In genomic region chr11:68930991-68931855, GRCh38 we compare ENCODE assay signal across 21 cellular contexts. TPM values are rescaled to one million over a fixed set of nuclear protein-coding genes. Genes with fewer than 3 reads are reported as not detected.
DNase-seq lines count a peak whose midpoint lies in the region; ATAC-seq and TF ChIP-seq lines count a peak whose summit lies in the region.
"Had no signal": no experiment of that assay in that cellular context is flagged by ENCODE, and none has a peak within 500 bp of the region (broad histone marks: within the 10 kb centered on the region; RNA-seq: fewer than 3 reads in every experiment).

No MANE protein-coding gene starts in this region.

- no peak for TF ChIP-seq POLR2A in esophagus muscularis mucosa (IDR thresholded peaks at IDR 0.05; ENCODE audit: low read depth)

- H3K9me3 ChIP-seq in mammary epithelial cell (replicated peaks; ENCODE audit: insufficient read depth, low read length) = no peaks in the 10 kb centered on the region
- no peaks in the 10 kb centered on the region for H3K9me3 ChIP-seq in T-helper 17 cell (ENCODE audit: control insufficient read depth, low read length, poor library complexity, severe bottlenecking)
- H3K9me3 ChIP-seq in esophagus muscularis mucosa = peaks cover 0 to 3% (median 1%) of the 10 kb centered on the region in 4 donors

- H3K79me2 ChIP-seq in mammary epithelial cell (ENCODE audit: insufficient read depth, low read length) = no peaks in the 10 kb centered on the region

- H3K27ac ChIP-seq in mammary epithelial cell (ENCODE audit: insufficient read depth, low read depth, low read length) (no peak overlapping the region), esophagus muscularis mucosa (replicated peaks in 1 of 4) (peak overlapping the region; percentile 83 to 94 (median 93))
- H3K27ac ChIP-seq: PC-9 had no signal

- intact Hi-C loops in MCF 10A (cut with micrococcal nuclease) (no loop called here), mammary epithelial cell (cut with micrococcal nuclease) (no loop called here), esophagus muscularis mucosa (cut with DNase I) (no loop called here)

- peaks cover under 1% of the 10 kb centered on the region for H3K9me3 Mint-ChIP-seq in MCF 10A (ENCODE audit: unreplicated experiment)
- no peaks in the 10 kb centered on the region for H3K9me3 Mint-ChIP-seq in stimulated activated effector memory CD8-positive, alpha-beta T cell treated with anti-CD3 and anti-CD28 coated beads, Interleukin-12 subunit alpha, Interleukin-12 subunit beta, amount 100 ng/mL, for 72 hours

- H2AFZ ChIP-seq in mammary epithelial cell (ENCODE audit: low read depth, low read length) = no peak overlapping the region
- H2AFZ ChIP-seq: PC-9 had no signal

- in situ Hi-C loops in mammary epithelial cell (cut with MboI; ENCODE audit: low sequenced_read_pairs in 2 of 2) = loop anchor here in 1 of 2 donors (10.0 kb wide), 1 partner anchor 56 kb away; no protein-coding TSS in a partner anchor

- no peak for TF ChIP-seq CTCF in MCF 10A (IDR thresholded peaks at IDR 0.05; ENCODE audit: unreplicated experiment)
- TF ChIP-seq CTCF in mammary epithelial cell (conservative IDR thresholded peaks at IDR 0.05 in 1 of 2, IDR thresholded peaks at IDR 0.05 in 1 of 2; ENCODE audit: extremely low read depth in 1 of 2, insufficient read depth in 1 of 2, low read depth in 1 of 2, low read length in 2 of 2) = no peak
- TF ChIP-seq CTCF in esophagus muscularis mucosa (IDR thresholded peaks at IDR 0.05) = no peak

- H3K4me3 ChIP-seq in mammary epithelial cell (replicated peaks in 1 of 3; ENCODE audit: insufficient read depth in 1 of 3, low read depth in 2 of 3, low read length in 3 of 3) (no peak overlapping the region), esophagus muscularis mucosa (no peak overlapping the region)
- H3K4me3 ChIP-seq: PC-9 had no signal

- H3K4me3 Mint-ChIP-seq in MCF 10A (ENCODE audit: unreplicated experiment) (no peak overlapping the region), T-helper 17 cell (no peak overlapping the region)
- no peak overlapping the region for H3K4me3 Mint-ChIP-seq in stimulated activated effector memory CD8-positive, alpha-beta T cell treated with anti-CD3 and anti-CD28 coated beads, Interleukin-12 subunit alpha, Interleukin-12 subunit beta, amount 100 ng/mL, for 72 hours
- H3K4me3 Mint-ChIP-seq: CD8-positive, alpha-beta memory T cell had no signal

- 83% methylated on average over 11 of the region's 21 CpGs for WGBS in mammary epithelial cell (ENCODE audit: low coverage, missing lambda C conversion rate)
- 98% methylated on average over 5 of the region's 21 CpGs for WGBS in esophagus muscularis mucosa

- H3K36me3 Mint-ChIP-seq in MCF 10A (ENCODE audit: insufficient read depth, unreplicated experiment) (peaks cover 57% of the 10 kb centered on the region), T-helper 17 cell (ENCODE audit: low read depth) (peaks cover 9% of the 10 kb centered on the region)
- H3K36me3 Mint-ChIP-seq in stimulated activated effector memory CD8-positive, alpha-beta T cell treated with anti-CD3 and anti-CD28 coated beads, Interleukin-12 subunit alpha, Interleukin-12 subunit beta, amount 100 ng/mL, for 72 hours = peaks cover 51% of the 10 kb centered on the region

- H3K4me2 ChIP-seq in mammary epithelial cell (ENCODE audit: insufficient read depth, low read depth, low read length) = no peak overlapping the region
- H3K4me2 ChIP-seq: PC-9 had no signal

- H3K27me3 ChIP-seq in mammary epithelial cell (ENCODE audit: insufficient read depth, low read length) (no peaks in the 10 kb centered on the region), esophagus muscularis mucosa (no peaks in the 10 kb centered on the region)
- H3K27me3 ChIP-seq: BE2C had no signal

- POLR2A ChIA-PET in MCF 10A (lab: Yijun Ruan, JAX) = interaction anchor here (0.7 kb wide), 1 partner anchor 15 kb away, joined by 3 read pairs; no protein-coding TSS in a partner anchor

- no peak for DNase-seq in MCF 10A (ENCODE audit: unreplicated experiment)
- DNase-seq in mammary epithelial cell = no peak
- DNase-seq in T-helper 17 cell = no peak
- DNase-seq in esophagus muscularis mucosa (ENCODE audit: extremely low spot score) = no peak
- no peak for DNase-seq in stimulated activated effector memory CD8-positive, alpha-beta T cell treated with anti-CD3 and anti-CD28 coated beads, Interleukin-12 subunit alpha, Interleukin-12 subunit beta, amount 100 ng/mL, for 72 hours (ENCODE audit: low spot score in 2 of 2)
- DNase-seq in NCI-H2081 treated with DMSO at 0.1 percent for 48 hours (lab: John Stamatoyannopoulos, UW) = no peak
- no peak for DNase-seq in NOMO-1 treated with DMSO at 0.1 percent for 48 hours (lab: John Stamatoyannopoulos, UW; ENCODE audit: unreplicated experiment)
- DNase-seq in NCI-H1092 treated with DMSO at 0.1 percent for 48 hours (lab: John Stamatoyannopoulos, UW) = no peak
- DNase-seq: 8988T; BE2C; CD8-positive, alpha-beta memory T cell; DMS79; HCEC 1CT; MV-4-11; NCI-H1417 treated with DMSO at 0.1 percent for 48 hours; NCI-H1930; NCI-H2171 treated with DMSO at 0.1 percent for 48 hours; NCI-H748 treated with DMSO at 0.1 percent for 48 hours; PC-9 had no signal

- H4K20me1 ChIP-seq in mammary epithelial cell (ENCODE audit: insufficient read depth, low read length) = no peaks in the 10 kb centered on the region

- no peaks in the 10 kb centered on the region for H3K4me1 Mint-ChIP-seq in MCF 10A (ENCODE audit: insufficient read depth, unreplicated experiment)
- H3K4me1 Mint-ChIP-seq in T-helper 17 cell = peaks cover 7% of the 10 kb centered on the region
- no peaks in the 10 kb centered on the region for H3K4me1 Mint-ChIP-seq in stimulated activated effector memory CD8-positive, alpha-beta T cell treated with anti-CD3 and anti-CD28 coated beads, Interleukin-12 subunit alpha, Interleukin-12 subunit beta, amount 100 ng/mL, for 72 hours
- H3K4me1 Mint-ChIP-seq: CD8-positive, alpha-beta memory T cell had no signal

- peak overlapping the region; percentile 70 for H3K27ac Mint-ChIP-seq in MCF 10A (ENCODE audit: low read depth, unreplicated experiment)
- H3K27ac Mint-ChIP-seq in T-helper 17 cell = peak overlapping the region; percentile 16
- peak overlapping the region; percentile 56 for H3K27ac Mint-ChIP-seq in stimulated activated effector memory CD8-positive, alpha-beta T cell treated with anti-CD3 and anti-CD28 coated beads, Interleukin-12 subunit alpha, Interleukin-12 subunit beta, amount 100 ng/mL, for 72 hours

- no peaks in the 10 kb centered on the region for H3K27me3 Mint-ChIP-seq in MCF 10A (ENCODE audit: insufficient read depth, unreplicated experiment)
- no peaks in the 10 kb centered on the region for H3K27me3 Mint-ChIP-seq in T-helper 17 cell
- H3K27me3 Mint-ChIP-seq: CD8-positive, alpha-beta memory T cell had no signal

- CTCF ChIA-PET in MCF 10A (lab: Yijun Ruan, JAX) = no interaction called here
- CTCF ChIA-PET in mammary epithelial cell (lab: Charles Lee; ENCODE audit: low non-redundant PET) = no interaction called here

- H3K36me3 ChIP-seq in mammary epithelial cell (ENCODE audit: insufficient read depth, low read length) (no peaks in the 10 kb centered on the region), esophagus muscularis mucosa (peaks cover 29 to 77% (median 68%) of the 10 kb centered on the region in 4 donors)

- dilution Hi-C loops in mammary epithelial cell (cut with HindIII; ENCODE audit: low sequenced_read_pairs) = loop anchor here (5.0 to 25.0 kb wide), 2 partner anchors 46 to 731 kb away; no protein-coding TSS in a partner anchor

- H3K4me1 ChIP-seq in mammary epithelial cell (ENCODE audit: insufficient read depth, low read length) (no peaks in the 10 kb centered on the region), esophagus muscularis mucosa (peaks cover 27 to 92% (median 89%) of the 10 kb centered on the region in 4 donors)
- H3K4me1 ChIP-seq: BE2C had no signal

- BruUV-seq in MCF 10A (replicated peaks; lab: Mats Ljungman, UMichigan) (no TSS peak), mammary epithelial cell (replicated peaks; lab: Mats Ljungman, UMichigan) (no TSS peak)

- H3K9ac ChIP-seq in mammary epithelial cell (ENCODE audit: insufficient read depth, low read length) = no peak overlapping the region

- no peak for ATAC-seq in T-helper 17 cell
- ATAC-seq in stimulated activated effector memory CD8-positive, alpha-beta T cell treated with anti-CD3 and anti-CD28 coated beads, Interleukin-12 subunit alpha, Interleukin-12 subunit beta, amount 100 ng/mL, for 72 hours = no peak

- no peak for TF ChIP-seq EP300 in esophagus muscularis mucosa (IDR thresholded peaks at IDR 0.05)

RNA-seq across cellular contexts. Expression of gene IGHMBP2, which starts 27.5 kb away (rescaled TPM):
- total RNA-seq in MCF 10A (2022) (19.8 and 29.4 TPM in 2 replicates), mammary epithelial cell (10 to 100 TPM in 1 of 2 donors, 1 to 10 TPM in 1; 8.2 to 19.6 TPM), T-helper 17 cell (10 to 100 TPM; 27.5 to 28.4 TPM), esophagus muscularis mucosa (10 to 100 TPM; 11.6 to 30.8 (median 28.0) TPM)
- polyA plus RNA-seq in mammary epithelial cell = 8.9 TPM
- 29.0 TPM for polyA minus RNA-seq in mammary epithelial cell

RNA-seq across cellular contexts. Expression of gene MRPL21, which starts 27.6 kb away (rescaled TPM):
- 80.2 and 96.5 TPM in 2 replicates for total RNA-seq in MCF 10A (2022)
- total RNA-seq in mammary epithelial cell = 10 to 100 TPM; 30.2 to 66.3 TPM
- polyA plus RNA-seq in mammary epithelial cell = 83.0 TPM
- 14.2 TPM for polyA minus RNA-seq in mammary epithelial cell
- total RNA-seq in T-helper 17 cell = 10 to 100 TPM; 34.4 to 37.2 TPM
- total RNA-seq in esophagus muscularis mucosa = 10 to 100 TPM; 47.2 to 66.2 (median 51.2) TPM

RNA-seq across cellular contexts. Expression of gene MRGPRD, which starts 49.6 kb away (rescaled TPM):
- total RNA-seq in MCF 10A (2022) = not detected in 2 replicates
- not detected for total RNA-seq in mammary epithelial cell
- not detected for polyA plus RNA-seq in mammary epithelial cell
- polyA minus RNA-seq in mammary epithelial cell = not detected
- total RNA-seq in T-helper 17 cell = not detected
- 1 to 10 TPM in 1 of 4 donors, under 1 TPM in 2, not detected in 1; 0.32 to 2.5 (median 0.66) TPM for total RNA-seq in esophagus muscularis mucosa
- total RNA-seq: CD8-positive, alpha-beta memory T cell; HT1080; NCI-H460; PC-9 had no signal
- polyA plus RNA-seq: CD8-positive, alpha-beta memory T cell had no signal

Comparison
In these comparisons a context has a peak if more than half of its experiments do, and no peak if none do; other contexts are left out.
1. H3K27ac Mint-ChIP-seq: peak in every context shown above with its lines; median percentile 70 in MCF 10A; 56 in stimulated activated effector memory CD8-positive, alpha-beta T cell treated with anti-CD3 and anti-CD28 coated beads, Interleukin-12 subunit alpha, Interleukin-12 subunit beta, amount 100 ng/mL, for 72 hours; 16 in T-helper 17 cell.